Comparison of ENCODE assay signal across 17 cellular contexts in genomic region chr5:72434781-72435437, GRCh38.
DNase-seq lines count a peak whose midpoint lies in the region; TF ChIP-seq lines count a peak whose summit lies in the region.
"Had no signal": no experiment of that assay in that cellular context is flagged by ENCODE, and none has a peak within 500 bp of the region (broad histone marks: within the 10 kb centered on the region; RNA-seq: fewer than 3 reads in every experiment).

No MANE protein-coding gene starts in this region.

- H3K27me3 Mint-ChIP-seq in nephron progenitor cell (ENCODE audit: low read depth, poor library complexity) = peaks cover 4% of the 10 kb centered on the region

- TF ChIP-seq POLR2A in transverse colon (IDR thresholded peaks at IDR 0.05) = no peak

- DNase-seq in adipocyte (ENCODE audit: low read depth) (peak; percentile 77), fibroblast of the conjunctiva (ENCODE audit: low read depth) (peak; percentile 53), nephron progenitor cell (no peak), transverse colon (no peak), HK-2 (ENCODE audit: unreplicated experiment) (no peak), NCI-H2107 treated with DMSO at 0.1 percent for 48 hours (lab: John Stamatoyannopoulos, UW; ENCODE audit: unreplicated experiment) (no peak), ureter (ENCODE audit: low spot score) (no peak), activated gamma-delta T cell (lab: John Stamatoyannopoulos, UW) (no peak)
- DNase-seq: activated CD4-positive, alpha-beta T cell treated with anti-CD3 and anti-CD28 coated beads, Interleukin-2, amount 50 U/mL, for 1 hour; activated naive CD4-positive, alpha-beta T cell treated with Interleukin-2 at 50 U/mL for 16 hours; left lung; MG63; NCI-H187; NCI-H510A treated with DMSO at 0.1 percent for 48 hours; stimulated activated naive B cell treated with anti-CD40 and anti-IgM and Interleukin-4, amounts not matched to agents 10 μg/mL and 1 μg/mL and 100 μg/mL, for 72 hours had no signal

- H3K4me1 Mint-ChIP-seq in nephron progenitor cell = peaks cover 34% of the 10 kb centered on the region
- H3K4me1 Mint-ChIP-seq: B cell had no signal

- peak overlapping the region; percentile 53 for H3K4me3 ChIP-seq in adipocyte (ENCODE audit: low read length)
- no peak overlapping the region for H3K4me3 ChIP-seq in transverse colon
- H3K4me3 ChIP-seq: left lung, MG63 had no signal

- peak overlapping the region; percentile 49 for H3K27ac Mint-ChIP-seq in nephron progenitor cell
- H3K27ac Mint-ChIP-seq: B cell; stimulated activated naive B cell treated with anti-CD40 and anti-IgM and Interleukin-4, amounts not matched to agents 10 μg/mL and 1 μg/mL and 100 μg/mL, for 72 hours had no signal

- in situ Hi-C loops in transverse colon (cut with MboI; ENCODE audit: low pct_ligation_motif_present in 1 of 4, low pct_unique_long_range_greater_than_20kb in 1 of 4, low sequenced_read_pairs in 3 of 4) = no loop called here

- no peak overlapping the region for H3K4me3 Mint-ChIP-seq in nephron progenitor cell
- H3K4me3 Mint-ChIP-seq: B cell; stimulated activated naive B cell treated with anti-CD40 and anti-IgM and Interleukin-4, amounts not matched to agents 10 μg/mL and 1 μg/mL and 100 μg/mL, for 72 hours had no signal

- TF ChIP-seq EP300 in transverse colon (IDR thresholded peaks at IDR 0.05; ENCODE audit: low read depth) = no peak

- TF ChIP-seq CTCF in nephron progenitor cell (IDR thresholded peaks at IDR 0.05) = no peak
- no peak for TF ChIP-seq CTCF in transverse colon (IDR thresholded peaks at IDR 0.05)

- no peaks in the 10 kb centered on the region for H3K9me3 Mint-ChIP-seq in nephron progenitor cell
- H3K9me3 Mint-ChIP-seq: stimulated activated naive B cell treated with anti-CD40 and anti-IgM and Interleukin-4, amounts not matched to agents 10 μg/mL and 1 μg/mL and 100 μg/mL, for 72 hours had no signal

- WGBS in transverse colon (ENCODE audit: low coverage in 1 of 2), 2 donors = 68 to 74% methylated on average over 3 of the region's 3 CpGs

- peaks cover 34% of the 10 kb centered on the region for H3K4me1 ChIP-seq in adipocyte (ENCODE audit: control insufficient read depth, insufficient read depth, low read length)
- peaks cover 0 to 9% (median 2%) of the 10 kb centered on the region in 4 donors for H3K4me1 ChIP-seq in transverse colon
- H3K4me1 ChIP-seq: parathyroid adenoma had no signal

- H3K27me3 ChIP-seq in adipocyte (replicated peaks; ENCODE audit: control insufficient read depth, insufficient read depth, low read length) (no peaks in the 10 kb centered on the region), transverse colon (no peaks in the 10 kb centered on the region)
- H3K27me3 ChIP-seq: left lung, MG63 had no signal

- intact Hi-C loops in transverse colon (cut with DNase I; ENCODE audit: low total_unique reads) = no loop called here

- peak overlapping the region; percentile 15 to 56 (median 46) for H3K27ac ChIP-seq in transverse colon
- H3K27ac ChIP-seq: left lung had no signal

- H3K36me3 ChIP-seq in adipocyte (ENCODE audit: control insufficient read depth, insufficient read depth, low read length, severe bottlenecking) = no peaks in the 10 kb centered on the region
- H3K36me3 ChIP-seq in transverse colon = no peaks in the 10 kb centered on the region
- H3K36me3 ChIP-seq: left lung, MG63 had no signal

- H3K36me3 Mint-ChIP-seq in nephron progenitor cell (ENCODE audit: low read depth) = no peaks in the 10 kb centered on the region
- H3K36me3 Mint-ChIP-seq: stimulated activated naive B cell treated with anti-CD40 and anti-IgM and Interleukin-4, amounts not matched to agents 10 μg/mL and 1 μg/mL and 100 μg/mL, for 72 hours had no signal

- H3K9ac ChIP-seq in adipocyte (ENCODE audit: low read length) = peak overlapping the region; percentile 77
- H3K9ac ChIP-seq: parathyroid adenoma had no signal

- no peaks in the 10 kb centered on the region for H3K9me3 ChIP-seq in adipocyte (ENCODE audit: control insufficient read depth, low read length)
- no peaks in the 10 kb centered on the region for H3K9me3 ChIP-seq in transverse colon
- H3K9me3 ChIP-seq: left lung had no signal

Comparison
In these comparisons a context has a peak if more than half of its experiments do, and no peak if none do; other contexts are left out.
1. DNase-seq: peak in adipocyte (single experiment) and fibroblast of the conjunctiva (single experiment); none in nephron progenitor cell (single experiment), transverse colon (single experiment), HK-2 (single experiment), NCI-H2107 treated with DMSO at 0.1 percent for 48 hours (single experiment), ureter (single experiment) and activated gamma-delta T cell (single experiment).